8 cellular contexts compared by ENCODE assay signal in genomic region chr19:53538378-53539109, GRCh38. TPM values are rescaled to one million over a fixed set of nuclear protein-coding genes. Genes with fewer than 3 reads are reported as not detected.
DNase-seq lines count a peak whose midpoint lies in the region; ATAC-seq and TF ChIP-seq lines count a peak whose summit lies in the region.

No MANE protein-coding gene starts in this region.

- TF ChIP-seq CTCF in AG09309 (IDR thresholded peaks at IDR 0.05; ENCODE audit: control insufficient read depth, insufficient read depth, low read depth, low read length, missing control alignments) (no peak), HFFc6 (IDR thresholded peaks at IDR 0.05) (no peak), WI38 (IDR thresholded peaks at IDR 0.05; ENCODE audit: low read depth, low read length) (no peak), retinal pigment epithelial cell (conservative IDR thresholded peaks at IDR 0.05; ENCODE audit: low read depth, low read length) (no peak)

- intact Hi-C loops in Right ventricle myocardium superior (cut with DNase I): no loop called here

- H3K4me3 Mint-ChIP-seq in HFFc6: peak overlapping the region; percentile 92

- no peak for DNase-seq in AG09309 (ENCODE audit: low read depth)
- DNase-seq in HFFc6: no peak
- DNase-seq in Right ventricle myocardium superior: no peak
- DNase-seq in retinal pigment epithelial cell (ENCODE audit: low read depth): no peak
- DNase-seq in NCI-H1092 treated with DMSO at 0.1 percent for 48 hours (lab: John Stamatoyannopoulos, UW): no peak
- DNase-seq in NCI-H1417 treated with DMSO at 0.1 percent for 48 hours (lab: John Stamatoyannopoulos, UW): no peak

- H3K27ac Mint-ChIP-seq in HFFc6: peak overlapping the region; percentile 94

- H3K27me3 Mint-ChIP-seq in HFFc6 (ENCODE audit: insufficient read depth): peaks cover 5% of the 10 kb centered on the region

- H3K4me3 ChIP-seq in AG09309 (ENCODE audit: control insufficient read depth, low read depth, low read length) (peak overlapping the region; percentile 72), WI38 (ENCODE audit: low read depth, low read length) (peak overlapping the region; percentile 74), retinal pigment epithelial cell (ENCODE audit: low read length) (peak overlapping the region; percentile 79)

- peaks cover 33% of the 10 kb centered on the region for H3K36me3 Mint-ChIP-seq in HFFc6 (ENCODE audit: low read depth)

- H3K9me3 Mint-ChIP-seq in HFFc6: no peaks in the 10 kb centered on the region

- ATAC-seq in Right ventricle myocardium superior (ENCODE audit: poor library complexity) (peak; percentile 13), HG03520 (IDR thresholded peaks at IDR 0.05; ENCODE audit: unreplicated experiment) (no peak)

- peaks cover 19% of the 10 kb centered on the region for H3K4me1 Mint-ChIP-seq in HFFc6 (ENCODE audit: low read depth)

RNA-seq across cellular contexts. Expression of gene ZNF331, which starts 0.6 kb away (rescaled TPM):
- 10 to 100 TPM in 4 of 6 experiments, 1 to 10 TPM in 2; 9.8 to 13.0 (median 11.3) TPM for total RNA-seq in HFFc6 (2021; fragmentation: NEBNext Ultra II Directional; extraction: Animal tissue kit (Norgen Biotek cat#: 25700))
- 8.5 TPM for total RNA-seq in Right ventricle myocardium superior
